1 cellular context compared by ENCODE assay signal in the genomic region with DNA sequence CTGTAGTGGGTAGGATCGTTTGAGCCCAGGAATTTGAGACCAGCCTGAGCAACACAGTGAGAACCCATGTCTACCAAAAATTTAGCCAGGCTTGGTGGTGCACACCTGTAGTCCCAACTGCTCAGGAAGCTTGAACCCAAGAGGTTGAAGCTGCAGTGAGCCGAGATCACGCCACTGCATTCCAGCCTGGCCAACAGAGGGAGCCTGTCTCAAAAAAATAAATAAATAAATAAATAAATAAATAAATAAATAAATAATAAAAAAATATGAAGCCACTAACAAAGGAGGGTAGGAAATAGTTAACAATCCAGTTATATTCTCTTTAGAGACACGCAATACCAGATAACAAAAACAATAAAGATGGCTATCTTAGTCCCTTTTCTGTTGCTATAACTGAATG.
TF ChIP-seq lines count a peak whose summit lies in the region.

No MANE protein-coding gene starts in this region.

TF ChIP-seq in HEK293, 187 proteins besides CTCF, POLR2A, EP300 and RAD21 (continued from another document and continues in another):
- TF ChIP-seq, protein P1, sequence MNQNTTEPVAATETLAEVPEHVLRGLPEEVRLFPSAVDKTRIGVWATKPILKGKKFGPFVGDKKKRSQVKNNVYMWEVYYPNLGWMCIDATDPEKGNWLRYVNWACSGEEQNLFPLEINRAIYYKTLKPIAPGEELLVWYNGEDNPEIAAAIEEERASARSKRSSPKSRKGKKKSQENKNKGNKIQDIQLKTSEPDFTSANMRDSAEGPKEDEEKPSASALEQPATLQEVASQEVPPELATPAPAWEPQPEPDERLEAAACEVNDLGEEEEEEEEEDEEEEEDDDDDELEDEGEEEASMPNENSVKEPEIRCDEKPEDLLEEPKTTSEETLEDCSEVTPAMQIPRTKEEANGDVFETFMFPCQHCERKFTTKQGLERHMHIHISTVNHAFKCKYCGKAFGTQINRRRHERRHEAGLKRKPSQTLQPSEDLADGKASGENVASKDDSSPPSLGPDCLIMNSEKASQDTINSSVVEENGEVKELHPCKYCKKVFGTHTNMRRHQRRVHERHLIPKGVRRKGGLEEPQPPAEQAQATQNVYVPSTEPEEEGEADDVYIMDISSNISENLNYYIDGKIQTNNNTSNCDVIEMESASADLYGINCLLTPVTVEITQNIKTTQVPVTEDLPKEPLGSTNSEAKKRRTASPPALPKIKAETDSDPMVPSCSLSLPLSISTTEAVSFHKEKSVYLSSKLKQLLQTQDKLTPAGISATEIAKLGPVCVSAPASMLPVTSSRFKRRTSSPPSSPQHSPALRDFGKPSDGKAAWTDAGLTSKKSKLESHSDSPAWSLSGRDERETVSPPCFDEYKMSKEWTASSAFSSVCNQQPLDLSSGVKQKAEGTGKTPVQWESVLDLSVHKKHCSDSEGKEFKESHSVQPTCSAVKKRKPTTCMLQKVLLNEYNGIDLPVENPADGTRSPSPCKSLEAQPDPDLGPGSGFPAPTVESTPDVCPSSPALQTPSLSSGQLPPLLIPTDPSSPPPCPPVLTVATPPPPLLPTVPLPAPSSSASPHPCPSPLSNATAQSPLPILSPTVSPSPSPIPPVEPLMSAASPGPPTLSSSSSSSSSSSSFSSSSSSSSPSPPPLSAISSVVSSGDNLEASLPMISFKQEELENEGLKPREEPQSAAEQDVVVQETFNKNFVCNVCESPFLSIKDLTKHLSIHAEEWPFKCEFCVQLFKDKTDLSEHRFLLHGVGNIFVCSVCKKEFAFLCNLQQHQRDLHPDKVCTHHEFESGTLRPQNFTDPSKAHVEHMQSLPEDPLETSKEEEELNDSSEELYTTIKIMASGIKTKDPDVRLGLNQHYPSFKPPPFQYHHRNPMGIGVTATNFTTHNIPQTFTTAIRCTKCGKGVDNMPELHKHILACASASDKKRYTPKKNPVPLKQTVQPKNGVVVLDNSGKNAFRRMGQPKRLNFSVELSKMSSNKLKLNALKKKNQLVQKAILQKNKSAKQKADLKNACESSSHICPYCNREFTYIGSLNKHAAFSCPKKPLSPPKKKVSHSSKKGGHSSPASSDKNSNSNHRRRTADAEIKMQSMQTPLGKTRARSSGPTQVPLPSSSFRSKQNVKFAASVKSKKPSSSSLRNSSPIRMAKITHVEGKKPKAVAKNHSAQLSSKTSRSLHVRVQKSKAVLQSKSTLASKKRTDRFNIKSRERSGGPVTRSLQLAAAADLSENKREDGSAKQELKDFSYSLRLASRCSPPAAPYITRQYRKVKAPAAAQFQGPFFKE (tag by site-specific recombination; IDR thresholded peaks at IDR 0.05; ENCODE audit: borderline replicate concordance), result no peak
- TF ChIP-seq ZNF23 (tag by site-specific recombination; IDR thresholded peaks at IDR 0.05; ENCODE audit: borderline replicate concordance) (peak; percentile 76; the same call in 1 of the 2 replicates), OVOL3 (tag by site-specific recombination; IDR thresholded peaks at IDR 0.05) (peak; percentile 91; the same call in 1 of the 2 replicates), ZNF426 (tag by site-specific recombination; IDR thresholded peaks at IDR 0.05) (peak; percentile 100), KLF9 (tag by site-specific recombination; IDR thresholded peaks at IDR 0.05; ENCODE audit: low read depth) (peak; percentile 22; the same call in 1 of the 2 replicates), ZNF140 (tag by site-specific recombination; IDR thresholded peaks at IDR 0.05) (peak; percentile 99), ZNF596 (tag by site-specific recombination; IDR thresholded peaks at IDR 0.05) (no peak), ZNF292 (tag by site-specific recombination; IDR thresholded peaks at IDR 0.05; ENCODE audit: borderline replicate concordance, low read depth) (peak; percentile 100), GLI2 (tag by site-specific recombination; IDR thresholded peaks at IDR 0.05; ENCODE audit: borderline replicate concordance, low read depth) (peak; percentile 93; the same call in 1 of the 2 replicates), ZNF670 (tag by site-specific recombination; IDR thresholded peaks at IDR 0.05; ENCODE audit: low read depth) (0 out of 2 replicates have a peak, but pooled peaks have one; percentile 38), SETDB1 (IDR thresholded peaks at IDR 0.05; ENCODE audit: insufficient read length, low read length) (no peak), HOXC10 (CRISPR knock-in tag; IDR thresholded peaks at IDR 0.05) (no peak), ZNF514 (tag by site-specific recombination; IDR thresholded peaks at IDR 0.05) (peak; percentile 98), ZBTB1 (tag by site-specific recombination; IDR thresholded peaks at IDR 0.05) (peak; percentile 82), IKZF3 (tag by site-specific recombination; IDR thresholded peaks at IDR 0.05) (no peak), REPIN1 (tag by site-specific recombination; IDR thresholded peaks at IDR 0.05; ENCODE audit: low read depth) (peak; percentile 94; the same call in 1 of the 2 replicates), GLIS1 (tag by site-specific recombination; IDR thresholded peaks at IDR 0.05) (peak; percentile 51; the same call in 1 of the 2 replicates), ZNF664 (tag by site-specific recombination; IDR thresholded peaks at IDR 0.05) (peak; percentile 98), ZBTB21 (tag by site-specific recombination; IDR thresholded peaks at IDR 0.05) (peak; percentile 90), BCL11B (tag by site-specific recombination; IDR thresholded peaks at IDR 0.05; ENCODE audit: low read depth) (peak; percentile 73; the same call in 1 of the 2 replicates), ZEB2 (tag by site-specific recombination; IDR thresholded peaks at IDR 0.05) (0 out of 2 replicates have a peak, but pooled peaks have one; percentile 45), ZNF175 (tag by site-specific recombination; IDR thresholded peaks at IDR 0.05) (0 out of 2 replicates have a peak, but pooled peaks have one; percentile 54), OSR2 (tag by site-specific recombination; IDR thresholded peaks at IDR 0.05) (peak; percentile 65; the same call in 1 of the 2 replicates), KLF1 (tag by site-specific recombination; IDR thresholded peaks at IDR 0.05) (peak; percentile 38; the same call in 1 of the 2 replicates), ZNF391 (tag by site-specific recombination; IDR thresholded peaks at IDR 0.05; ENCODE audit: borderline replicate concordance, low read depth) (no peak)
- TF ChIP-seq, protein P2, sequence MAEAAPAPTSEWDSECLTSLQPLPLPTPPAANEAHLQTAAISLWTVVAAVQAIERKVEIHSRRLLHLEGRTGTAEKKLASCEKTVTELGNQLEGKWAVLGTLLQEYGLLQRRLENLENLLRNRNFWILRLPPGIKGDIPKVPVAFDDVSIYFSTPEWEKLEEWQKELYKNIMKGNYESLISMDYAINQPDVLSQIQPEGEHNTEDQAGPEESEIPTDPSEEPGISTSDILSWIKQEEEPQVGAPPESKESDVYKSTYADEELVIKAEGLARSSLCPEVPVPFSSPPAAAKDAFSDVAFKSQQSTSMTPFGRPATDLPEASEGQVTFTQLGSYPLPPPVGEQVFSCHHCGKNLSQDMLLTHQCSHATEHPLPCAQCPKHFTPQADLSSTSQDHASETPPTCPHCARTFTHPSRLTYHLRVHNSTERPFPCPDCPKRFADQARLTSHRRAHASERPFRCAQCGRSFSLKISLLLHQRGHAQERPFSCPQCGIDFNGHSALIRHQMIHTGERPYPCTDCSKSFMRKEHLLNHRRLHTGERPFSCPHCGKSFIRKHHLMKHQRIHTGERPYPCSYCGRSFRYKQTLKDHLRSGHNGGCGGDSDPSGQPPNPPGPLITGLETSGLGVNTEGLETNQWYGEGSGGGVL (tag by site-specific recombination; IDR thresholded peaks at IDR 0.05), result no peak
- TF ChIP-seq, protein P3, sequence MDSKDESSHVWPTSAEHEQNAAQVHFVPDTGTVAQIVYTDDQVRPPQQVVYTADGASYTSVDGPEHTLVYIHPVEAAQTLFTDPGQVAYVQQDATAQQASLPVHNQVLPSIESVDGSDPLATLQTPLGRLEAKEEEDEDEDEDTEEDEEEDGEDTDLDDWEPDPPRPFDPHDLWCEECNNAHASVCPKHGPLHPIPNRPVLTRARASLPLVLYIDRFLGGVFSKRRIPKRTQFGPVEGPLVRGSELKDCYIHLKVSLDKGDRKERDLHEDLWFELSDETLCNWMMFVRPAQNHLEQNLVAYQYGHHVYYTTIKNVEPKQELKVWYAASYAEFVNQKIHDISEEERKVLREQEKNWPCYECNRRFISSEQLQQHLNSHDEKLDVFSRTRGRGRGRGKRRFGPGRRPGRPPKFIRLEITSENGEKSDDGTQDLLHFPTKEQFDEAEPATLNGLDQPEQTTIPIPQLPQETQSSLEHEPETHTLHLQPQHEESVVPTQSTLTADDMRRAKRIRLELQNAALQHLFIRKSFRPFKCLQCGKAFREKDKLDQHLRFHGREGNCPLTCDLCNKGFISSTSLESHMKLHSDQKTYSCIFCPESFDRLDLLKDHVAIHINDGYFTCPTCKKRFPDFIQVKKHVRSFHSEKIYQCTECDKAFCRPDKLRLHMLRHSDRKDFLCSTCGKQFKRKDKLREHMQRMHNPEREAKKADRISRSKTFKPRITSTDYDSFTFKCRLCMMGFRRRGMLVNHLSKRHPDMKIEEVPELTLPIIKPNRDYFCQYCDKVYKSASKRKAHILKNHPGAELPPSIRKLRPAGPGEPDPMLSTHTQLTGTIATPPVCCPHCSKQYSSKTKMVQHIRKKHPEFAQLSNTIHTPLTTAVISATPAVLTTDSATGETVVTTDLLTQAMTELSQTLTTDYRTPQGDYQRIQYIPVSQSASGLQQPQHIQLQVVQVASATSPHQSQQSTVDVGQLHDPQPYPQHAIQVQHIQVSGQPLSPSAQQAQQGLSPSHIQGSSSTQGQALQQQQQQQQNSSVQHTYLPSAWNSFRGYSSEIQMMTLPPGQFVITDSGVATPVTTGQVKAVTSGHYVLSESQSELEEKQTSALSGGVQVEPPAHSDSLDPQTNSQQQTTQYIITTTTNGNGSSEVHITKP (tag by site-specific recombination; IDR thresholded peaks at IDR 0.05), result peak; percentile 38; the same call in 1 of the 2 replicates
- TF ChIP-seq, protein P4, sequence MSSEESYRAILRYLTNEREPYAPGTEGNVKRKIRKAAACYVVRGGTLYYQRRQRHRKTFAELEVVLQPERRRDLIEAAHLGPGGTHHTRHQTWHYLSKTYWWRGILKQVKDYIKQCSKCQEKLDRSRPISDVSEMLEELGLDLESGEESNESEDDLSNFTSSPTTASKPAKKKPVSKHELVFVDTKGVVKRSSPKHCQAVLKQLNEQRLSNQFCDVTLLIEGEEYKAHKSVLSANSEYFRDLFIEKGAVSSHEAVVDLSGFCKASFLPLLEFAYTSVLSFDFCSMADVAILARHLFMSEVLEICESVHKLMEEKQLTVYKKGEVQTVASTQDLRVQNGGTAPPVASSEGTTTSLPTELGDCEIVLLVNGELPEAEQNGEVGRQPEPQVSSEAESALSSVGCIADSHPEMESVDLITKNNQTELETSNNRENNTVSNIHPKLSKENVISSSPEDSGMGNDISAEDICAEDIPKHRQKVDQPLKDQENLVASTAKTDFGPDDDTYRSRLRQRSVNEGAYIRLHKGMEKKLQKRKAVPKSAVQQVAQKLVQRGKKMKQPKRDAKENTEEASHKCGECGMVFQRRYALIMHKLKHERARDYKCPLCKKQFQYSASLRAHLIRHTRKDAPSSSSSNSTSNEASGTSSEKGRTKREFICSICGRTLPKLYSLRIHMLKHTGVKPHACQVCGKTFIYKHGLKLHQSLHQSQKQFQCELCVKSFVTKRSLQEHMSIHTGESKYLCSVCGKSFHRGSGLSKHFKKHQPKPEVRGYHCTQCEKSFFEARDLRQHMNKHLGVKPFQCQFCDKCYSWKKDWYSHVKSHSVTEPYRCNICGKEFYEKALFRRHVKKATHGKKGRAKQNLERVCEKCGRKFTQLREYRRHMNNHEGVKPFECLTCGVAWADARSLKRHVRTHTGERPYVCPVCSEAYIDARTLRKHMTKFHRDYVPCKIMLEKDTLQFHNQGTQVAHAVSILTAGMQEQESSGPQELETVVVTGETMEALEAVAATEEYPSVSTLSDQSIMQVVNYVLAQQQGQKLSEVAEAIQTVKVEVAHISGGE (tag by site-specific recombination; conservative IDR thresholded peaks at IDR 0.05; ENCODE audit: low read depth), result peak; percentile 95
- TF ChIP-seq, protein P5, sequence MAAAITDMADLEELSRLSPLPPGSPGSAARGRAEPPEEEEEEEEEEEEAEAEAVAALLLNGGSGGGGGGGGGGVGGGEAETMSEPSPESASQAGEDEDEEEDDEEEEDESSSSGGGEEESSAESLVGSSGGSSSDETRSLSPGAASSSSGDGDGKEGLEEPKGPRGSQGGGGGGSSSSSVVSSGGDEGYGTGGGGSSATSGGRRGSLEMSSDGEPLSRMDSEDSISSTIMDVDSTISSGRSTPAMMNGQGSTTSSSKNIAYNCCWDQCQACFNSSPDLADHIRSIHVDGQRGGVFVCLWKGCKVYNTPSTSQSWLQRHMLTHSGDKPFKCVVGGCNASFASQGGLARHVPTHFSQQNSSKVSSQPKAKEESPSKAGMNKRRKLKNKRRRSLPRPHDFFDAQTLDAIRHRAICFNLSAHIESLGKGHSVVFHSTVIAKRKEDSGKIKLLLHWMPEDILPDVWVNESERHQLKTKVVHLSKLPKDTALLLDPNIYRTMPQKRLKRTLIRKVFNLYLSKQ (tag by site-specific recombination; IDR thresholded peaks at IDR 0.05; ENCODE audit: borderline replicate concordance), result peak; percentile 100
- TF ChIP-seq, protein P6, sequence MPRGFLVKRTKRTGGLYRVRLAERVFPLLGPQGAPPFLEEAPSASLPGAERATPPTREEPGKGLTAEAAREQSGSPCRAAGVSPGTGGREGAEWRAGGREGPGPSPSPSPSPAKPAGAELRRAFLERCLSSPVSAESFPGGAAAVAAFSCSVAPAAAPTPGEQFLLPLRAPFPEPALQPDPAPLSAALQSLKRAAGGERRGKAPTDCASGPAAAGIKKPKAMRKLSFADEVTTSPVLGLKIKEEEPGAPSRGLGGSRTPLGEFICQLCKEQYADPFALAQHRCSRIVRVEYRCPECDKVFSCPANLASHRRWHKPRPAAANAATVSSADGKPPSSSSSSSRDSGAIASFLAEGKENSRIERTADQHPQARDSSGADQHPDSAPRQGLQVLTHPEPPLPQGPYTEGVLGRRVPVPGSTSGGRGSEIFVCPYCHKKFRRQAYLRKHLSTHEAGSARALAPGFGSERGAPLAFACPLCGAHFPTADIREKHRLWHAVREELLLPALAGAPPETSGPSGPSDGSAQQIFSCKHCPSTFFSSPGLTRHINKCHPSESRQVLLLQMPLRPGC (tag by site-specific recombination; IDR thresholded peaks at IDR 0.05), result no peak
- TF ChIP-seq, protein P7, sequence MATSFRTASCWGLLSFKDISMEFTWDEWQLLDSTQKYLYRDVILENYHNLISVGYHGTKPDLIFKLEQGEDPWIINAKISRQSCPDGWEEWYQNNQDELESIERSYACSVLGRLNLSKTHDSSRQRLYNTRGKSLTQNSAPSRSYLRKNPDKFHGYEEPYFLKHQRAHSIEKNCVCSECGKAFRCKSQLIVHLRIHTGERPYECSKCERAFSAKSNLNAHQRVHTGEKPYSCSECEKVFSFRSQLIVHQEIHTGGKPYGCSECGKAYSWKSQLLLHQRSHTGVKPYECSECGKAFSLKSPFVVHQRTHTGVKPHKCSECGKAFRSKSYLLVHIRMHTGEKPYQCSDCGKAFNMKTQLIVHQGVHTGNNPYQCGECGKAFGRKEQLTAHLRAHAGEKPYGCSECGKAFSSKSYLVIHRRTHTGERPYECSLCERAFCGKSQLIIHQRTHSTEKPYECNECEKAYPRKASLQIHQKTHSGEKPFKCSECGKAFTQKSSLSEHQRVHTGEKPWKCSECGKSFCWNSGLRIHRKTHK (tag by site-specific recombination; IDR thresholded peaks at IDR 0.05), result 0 out of 2 replicates have a peak, but pooled peaks have one; percentile 25
- TF ChIP-seq, protein P8, sequence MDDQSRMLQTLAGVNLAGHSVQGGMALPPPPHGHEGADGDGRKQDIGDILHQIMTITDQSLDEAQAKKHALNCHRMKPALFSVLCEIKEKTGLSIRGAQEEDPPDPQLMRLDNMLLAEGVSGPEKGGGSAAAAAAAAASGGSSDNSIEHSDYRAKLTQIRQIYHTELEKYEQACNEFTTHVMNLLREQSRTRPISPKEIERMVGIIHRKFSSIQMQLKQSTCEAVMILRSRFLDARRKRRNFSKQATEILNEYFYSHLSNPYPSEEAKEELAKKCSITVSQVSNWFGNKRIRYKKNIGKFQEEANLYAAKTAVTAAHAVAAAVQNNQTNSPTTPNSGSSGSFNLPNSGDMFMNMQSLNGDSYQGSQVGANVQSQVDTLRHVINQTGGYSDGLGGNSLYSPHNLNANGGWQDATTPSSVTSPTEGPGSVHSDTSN (CRISPR knock-in tag; IDR thresholded peaks at IDR 0.05), result no peak
